ENCODE assay signal across 7 cellular contexts in genomic region chr13:100573121-100573520, GRCh38.
DNase-seq lines count a peak whose midpoint lies in the region; ATAC-seq lines count a peak whose summit lies in the region.

No MANE protein-coding gene starts in this region.

- DNase-seq in NCI-H128 (lab: John Stamatoyannopoulos, UW; ENCODE audit: unreplicated experiment) (peak; percentile 42), T follicular helper cell (ENCODE audit: low read depth) (peak; percentile 63), amniotic stem cell (lab: John Stamatoyannopoulos, UW) (peak; percentile 54), hypothalamus (lab: John Stamatoyannopoulos, UW) (peak in 35 of 51 donors; percentile 1 to 75 (median 41))
- DNase-seq in stimulated activated CD4-positive, alpha-beta T cell treated with anti-CD3 and anti-CD28 coated beads, Interleukin-12 subunit alpha, Interleukin-12 subunit beta, amount 100 ng/mL, for 48 hours (ENCODE audit: low read depth in 2 of 3, low spot score in 1 of 3): peak; percentile 38 to 69 (median 68)

- ATAC-seq in GM18499 (IDR thresholded peaks at IDR 0.05; ENCODE audit: insufficient read depth, unreplicated experiment) (peak; percentile 93), HG02759 (IDR thresholded peaks at IDR 0.05; ENCODE audit: unreplicated experiment) (peak; percentile 98)

Comparison
In these comparisons a context has a peak if more than half of its experiments do, and no peak if none do; other contexts are left out.
1. Peak in every context shown above with its lines: DNase-seq and ATAC-seq.